Comparison of ENCODE assay signal across 26 cellular contexts in genomic region chr7:69620650-69621049, GRCh38.
"Had no signal": no experiment of that assay in that cellular context is flagged by ENCODE, and none has a peak within 500 bp of the region (broad histone marks: within the 10 kb centered on the region; RNA-seq: fewer than 3 reads in every experiment).

No MANE protein-coding gene starts in this region.

- H3K9me3 ChIP-seq: ascending aorta, colonic mucosa, neutrophil, pancreas, psoas muscle, sigmoid colon, vagina had no signal

- H3K27me3 ChIP-seq: ascending aorta, cardiac muscle cell, colonic mucosa, hepatocyte, neutrophil, pancreas, sigmoid colon, vagina had no signal

- H3K27ac ChIP-seq: ascending aorta, cardiac muscle cell, colonic mucosa, hepatocyte, neutrophil, pancreas, psoas muscle, sigmoid colon, vagina, WERI-Rb-1 had no signal

- H3K4me2 ChIP-seq: hepatocyte had no signal

- H2AFZ ChIP-seq: hepatocyte had no signal

- H3K4me1 ChIP-seq: ascending aorta, colonic mucosa, pancreas had no signal

- H3K36me3 ChIP-seq: ascending aorta, cardiac muscle cell, colonic mucosa, neutrophil, pancreas, sigmoid colon, vagina, WERI-Rb-1 had no signal

- DNase-seq: activated CD4-positive, alpha-beta memory T cell treated with anti-CD3 and anti-CD28 coated beads for 36 hours; activated CD4-positive, alpha-beta T cell treated with anti-CD3 and anti-CD28 coated beads, Interleukin-2, amount 10 ng/mL, durations not matched to agents 24 days and 14 days; activated CD8-positive, alpha-beta memory T cell treated with anti-CD3 and anti-CD28 coated beads, Interleukin-2, amount 50 U/mL, for 4 hours; activated gamma-delta T cell; activated naive CD4-positive, alpha-beta T cell treated with anti-CD3 and anti-CD28 coated beads, Interleukin-2, amount 10 ng/mL, durations not matched to agents 7 days and 5 days; activated naive CD8-positive, alpha-beta T cell treated with anti-CD3 and anti-CD28 coated beads, Interleukin-2, amount 10 ng/mL, durations not matched to agents 7 days and 5 days; activated T-cell treated with anti-CD3 and anti-CD28 coated beads, Interleukin-2, amount 50 U/mL, for 1 hour; cerebellar nuclear complex; colonic mucosa; effector CD8-positive, alpha-beta T cell; left colon; mammary epithelial cell; pancreas; psoas muscle; sigmoid colon; small intestine; stimulated activated CD4-positive, alpha-beta T cell treated with anti-CD3 and anti-CD28 coated beads, Interleukin-4, amount 100 ng/mL, for 24 hours; stimulated activated naive CD8-positive, alpha-beta T cell treated with anti-CD3 and anti-CD28 coated beads, Interleukin-15, amount 100 ng/mL, for 72 hours; substantia nigra; T-helper 9 cell; WERI-Rb-1 had no signal

- H3K4me3 ChIP-seq: ascending aorta, cardiac muscle cell, colonic mucosa, hepatocyte, pancreas, psoas muscle, sigmoid colon, vagina had no signal
